Comparison of ENCODE assay signal across 13 cellular contexts in the genomic region with DNA sequence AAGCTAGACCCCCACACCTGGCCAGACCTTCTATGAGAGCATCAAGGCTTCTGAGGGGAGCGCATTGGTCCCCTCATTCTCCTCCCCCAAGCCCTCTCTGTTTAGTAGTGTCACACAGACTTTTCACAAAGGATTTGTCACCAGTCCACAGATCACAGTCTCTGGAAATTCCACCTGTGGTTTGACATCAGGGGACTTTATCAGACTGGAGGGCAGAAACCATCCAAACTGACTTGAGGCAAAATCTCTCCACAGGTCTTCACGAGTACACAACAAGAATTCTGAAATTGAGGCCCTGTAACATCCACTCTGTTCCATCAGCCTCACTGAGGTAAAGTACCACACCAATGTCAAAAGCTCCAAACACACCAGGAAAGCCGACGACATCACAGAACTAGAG.
DNase-seq lines count a peak whose midpoint lies in the region; ATAC-seq and TF ChIP-seq lines count a peak whose summit lies in the region.
"Had no signal": no experiment of that assay in that cellular context is flagged by ENCODE, and none has a peak within 500 bp of the region (broad histone marks: within the 10 kb centered on the region; RNA-seq: fewer than 3 reads in every experiment).

No MANE protein-coding gene starts in this region.

- peaks cover 39% of the 10 kb centered on the region for H3F3A ChIP-seq in DOHH2 (ENCODE audit: control insufficient read depth, insufficient read depth)

- H3K27me3 ChIP-seq in CD4-positive, alpha-beta T cell (ENCODE audit: control insufficient read depth, insufficient read depth, low read length): no peaks in the 10 kb centered on the region
- H3K27me3 ChIP-seq in DOHH2 (ENCODE audit: control insufficient read depth, low read length): no peaks in the 10 kb centered on the region
- no peaks in the 10 kb centered on the region for H3K27me3 ChIP-seq in aorta (ENCODE audit: control insufficient read depth in 1 of 2, insufficient read depth in 2 of 2, low read length in 1 of 2)
- no peaks in the 10 kb centered on the region for H3K27me3 ChIP-seq in colonic mucosa
- H3K27me3 ChIP-seq: tibial nerve had no signal

- intact Hi-C loops in CD4-positive, alpha-beta T cell (cut with DNase I, micrococcal nuclease): no loop called here
- intact Hi-C loops in activated CD8-positive, alpha-beta T cell treated with anti-CD3 and anti-CD28 coated beads for 36 hours (cut with micrococcal nuclease): no loop called here
- intact Hi-C loops in aorta (cut with DNase I) (no loop called here), colonic mucosa (cut with DNase I) (no loop called here)

- no peak overlapping the region for H3K9ac ChIP-seq in colonic mucosa (ENCODE audit: low read depth in 2 of 2, low read length in 2 of 2)

- H3K27ac ChIP-seq in CD4-positive, alpha-beta T cell (ENCODE audit: low read depth, low read length): peak overlapping the region; percentile 29
- H3K27ac ChIP-seq in DOHH2 (ENCODE audit: low read depth, low read length): peak overlapping the region; percentile 98
- H3K27ac ChIP-seq in aorta (ENCODE audit: low read depth in 1 of 2, low read length in 2 of 2): no peak overlapping the region
- H3K27ac ChIP-seq in colonic mucosa: no peak overlapping the region

- H3K4me2 ChIP-seq in DOHH2 (ENCODE audit: low read length): peak overlapping the region; percentile 87

- no peaks in the 10 kb centered on the region for H3K9me3 Mint-ChIP-seq in CD4-positive, alpha-beta T cell
- peaks cover 2% of the 10 kb centered on the region for H3K9me3 Mint-ChIP-seq in activated CD8-positive, alpha-beta T cell treated with anti-CD3 and anti-CD28 coated beads for 36 hours
- H3K9me3 Mint-ChIP-seq in memory B cell: no peaks in the 10 kb centered on the region

- ATAC-seq in CD4-positive, alpha-beta T cell (ENCODE audit: poor library complexity): no peak
- peak; percentile 37 for ATAC-seq in activated CD8-positive, alpha-beta T cell treated with anti-CD3 and anti-CD28 coated beads for 36 hours
- ATAC-seq in memory B cell (ENCODE audit: low read depth): peak; percentile 28
- no peak for ATAC-seq in aorta (ENCODE audit: low FRiP score)
- ATAC-seq: left colon had no signal

- H3K4me1 ChIP-seq in DOHH2 (ENCODE audit: control insufficient read depth, low read length) (peaks cover 84% of the 10 kb centered on the region), aorta (ENCODE audit: control insufficient read depth in 1 of 2, insufficient read depth in 2 of 2, low read length in 2 of 2) (no peaks in the 10 kb centered on the region), colonic mucosa (no peaks in the 10 kb centered on the region)

- no peak for DNase-seq in CD4-positive, alpha-beta T cell
- peak; percentile 59 for DNase-seq in activated CD8-positive, alpha-beta T cell treated with anti-CD3 and anti-CD28 coated beads for 36 hours
- no peak for DNase-seq in memory B cell (ENCODE audit: low spot score in 2 of 2)
- DNase-seq in effector CD8-positive, alpha-beta T cell (lab: John Stamatoyannopoulos, UW): no peak
- no peak for DNase-seq in aorta
- DNase-seq in colonic mucosa: no peak
- DNase-seq: hippocampal formation, left colon, NCI-H2107, NCI-H82 had no signal

- CTCF ChIA-PET in CD4-positive, alpha-beta T cell (lab: Charles Lee): no interaction called here
- CTCF ChIA-PET in activated CD8-positive, alpha-beta T cell treated with anti-CD3 and anti-CD28 coated beads for 36 hours (lab: Charles Lee): interaction anchor here (0.8 kb wide), 2 partner anchors 22 to 35 kb away, joined by 3 read pairs; no protein-coding TSS in a partner anchor

- H3K27ac Mint-ChIP-seq in CD4-positive, alpha-beta T cell: peak overlapping the region; percentile 79
- H3K27ac Mint-ChIP-seq in activated CD8-positive, alpha-beta T cell treated with anti-CD3 and anti-CD28 coated beads for 36 hours: peak overlapping the region; percentile 91
- peak overlapping the region; percentile 94 for H3K27ac Mint-ChIP-seq in memory B cell
- H3K27ac Mint-ChIP-seq: progenitor cell of endocrine pancreas had no signal

- no peaks in the 10 kb centered on the region for H4K20me1 ChIP-seq in DOHH2 (ENCODE audit: control insufficient read depth, insufficient read depth, low read depth, low read length)

- H3K4me3 ChIP-seq in DOHH2 (ENCODE audit: low read length) (peak overlapping the region; percentile 32; the same call in 1 of the 2 replicates), aorta (ENCODE audit: low read length in 2 of 2) (no peak overlapping the region), colonic mucosa (no peak overlapping the region)
- H3K4me3 ChIP-seq: tibial nerve had no signal

- WGBS in aorta, 2 donors: 79 to 89% methylated on average over 4 of the region's 4 CpGs

- peaks cover 32% of the 10 kb centered on the region for H3K36me3 Mint-ChIP-seq in CD4-positive, alpha-beta T cell (ENCODE audit: low read depth)
- H3K36me3 Mint-ChIP-seq in activated CD8-positive, alpha-beta T cell treated with anti-CD3 and anti-CD28 coated beads for 36 hours (ENCODE audit: low read depth): peaks cover 28% of the 10 kb centered on the region
- no peaks in the 10 kb centered on the region for H3K36me3 Mint-ChIP-seq in memory B cell

- H3K4me3 Mint-ChIP-seq in CD4-positive, alpha-beta T cell: no peak overlapping the region
- H3K4me3 Mint-ChIP-seq in activated CD8-positive, alpha-beta T cell treated with anti-CD3 and anti-CD28 coated beads for 36 hours: peak overlapping the region; percentile 29
- H3K4me3 Mint-ChIP-seq in memory B cell: no peak overlapping the region

- peaks cover 56% of the 10 kb centered on the region for H3K4me1 Mint-ChIP-seq in CD4-positive, alpha-beta T cell (ENCODE audit: low read depth)
- peaks cover 63% of the 10 kb centered on the region for H3K4me1 Mint-ChIP-seq in activated CD8-positive, alpha-beta T cell treated with anti-CD3 and anti-CD28 coated beads for 36 hours (ENCODE audit: low read depth)
- H3K4me1 Mint-ChIP-seq in memory B cell: peaks cover 35% of the 10 kb centered on the region

- H3K36me3 ChIP-seq in DOHH2 (ENCODE audit: control insufficient read depth, low read length) (no peaks in the 10 kb centered on the region; the same call in 1 of the 2 replicates), aorta (ENCODE audit: control insufficient read depth in 1 of 2, insufficient read depth in 2 of 2, low read length in 1 of 2) (no peaks in the 10 kb centered on the region), colonic mucosa (no peaks in the 10 kb centered on the region)
- H3K36me3 ChIP-seq: tibial nerve had no signal

- H3K27me3 Mint-ChIP-seq in CD4-positive, alpha-beta T cell: no peaks in the 10 kb centered on the region
- H3K27me3 Mint-ChIP-seq in activated CD8-positive, alpha-beta T cell treated with anti-CD3 and anti-CD28 coated beads for 36 hours: no peaks in the 10 kb centered on the region
- no peaks in the 10 kb centered on the region for H3K27me3 Mint-ChIP-seq in memory B cell
- H3K27me3 Mint-ChIP-seq: progenitor cell of endocrine pancreas had no signal

- H3K9me3 ChIP-seq in CD4-positive, alpha-beta T cell (ENCODE audit: control insufficient read depth, low read length): no peaks in the 10 kb centered on the region
- H3K9me3 ChIP-seq in DOHH2 (ENCODE audit: control insufficient read depth, insufficient read depth, low read length) (no peaks in the 10 kb centered on the region), aorta (ENCODE audit: control insufficient read depth, low read length) (no peaks in the 10 kb centered on the region), colonic mucosa (no peaks in the 10 kb centered on the region)
- H3K9me3 ChIP-seq: tibial nerve had no signal

- no peaks in the 10 kb centered on the region for H3K9me2 ChIP-seq in DOHH2 (replicated peaks; ENCODE audit: control insufficient read depth, low read length)

- peaks cover 48% of the 10 kb centered on the region for H3K79me2 ChIP-seq in DOHH2 (ENCODE audit: control insufficient read depth, low read length)

- no peak for TF ChIP-seq CTCF in CD4-positive, alpha-beta T cell (IDR thresholded peaks at IDR 0.05)
- TF ChIP-seq CTCF in DOHH2 (IDR thresholded peaks at IDR 0.05; ENCODE audit: low read depth, low read length, poor library complexity, severe bottlenecking) (no peak), colonic mucosa (IDR thresholded peaks at IDR 0.05) (no peak)
- TF ChIP-seq CTCF in activated CD8-positive, alpha-beta T cell treated with anti-CD3 and anti-CD28 coated beads for 36 hours (IDR thresholded peaks at IDR 0.05): no peak

- POLR2A ChIA-PET in CD4-positive, alpha-beta T cell (lab: Charles Lee): no interaction called here
- POLR2A ChIA-PET in activated CD8-positive, alpha-beta T cell treated with anti-CD3 and anti-CD28 coated beads for 36 hours (lab: Charles Lee): interaction anchor here (1.0 to 1.4 kb wide), 4 partner anchors 11 to 72 kb away, joined by 3 to 4 read pairs (median 4); no protein-coding TSS in a partner anchor

Comparison
In these comparisons a context has a peak if more than half of its experiments do, and no peak if none do; other contexts are left out.
1. ATAC-seq: peak in activated CD8-positive, alpha-beta T cell treated with anti-CD3 and anti-CD28 coated beads for 36 hours (single experiment) and memory B cell (single experiment); none in CD4-positive, alpha-beta T cell (single experiment) and aorta (single experiment).
2. H3K27ac ChIP-seq: peak in CD4-positive, alpha-beta T cell (single experiment) and DOHH2 (single experiment); none in aorta (0 of 2) and colonic mucosa (single experiment).
3. Peak in every context shown above with its lines, with median percentiles within 50 percentile points of each other: H3K27ac Mint-ChIP-seq.